In the genomic region with DNA sequence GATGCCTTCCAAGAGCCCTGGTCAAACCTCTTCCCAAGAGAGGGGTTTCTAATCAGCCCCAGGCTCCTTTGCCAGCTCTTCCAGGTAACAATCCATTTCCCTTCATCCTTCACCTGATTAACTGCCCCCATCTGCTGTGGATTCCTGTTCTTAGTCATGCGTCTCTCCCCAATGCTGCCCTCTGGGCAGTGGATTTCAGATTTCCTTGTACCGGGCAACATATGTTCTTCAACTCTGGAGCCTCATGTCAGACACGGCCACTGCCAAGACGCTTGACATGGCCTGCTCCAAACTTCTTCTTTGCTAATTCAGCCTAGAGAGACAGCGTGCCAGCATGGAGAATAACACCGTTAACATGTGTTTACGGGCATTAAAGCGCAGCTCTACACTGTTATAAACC, we compare ENCODE assay signal across 1 cellular context.
TF ChIP-seq lines count a peak whose summit lies in the region.

No MANE protein-coding gene starts in this region.

TF ChIP-seq in IMR-90, 13 proteins besides CTCF, POLR2A, EP300 and RAD21:
- TF ChIP-seq RCOR1 (IDR thresholded peaks at IDR 0.05; ENCODE audit: insufficient replicate concordance, low read length) = no peak
